15 cellular contexts compared by ENCODE assay signal in genomic region chr16:67460168-67460567, GRCh38. TPM values are rescaled to one million over a fixed set of nuclear protein-coding genes. Genes with fewer than 3 reads are reported as not detected.
DNase-seq lines count a peak whose midpoint lies in the region; ATAC-seq, FAIRE-seq and TF ChIP-seq lines count a peak whose summit lies in the region.
"Had no signal": no experiment of that assay in that cellular context is flagged by ENCODE, and none has a peak within 500 bp of the region (broad histone marks: within the 10 kb centered on the region; RNA-seq: fewer than 3 reads in every experiment).

No MANE protein-coding gene starts in this region.

- no peaks in the 10 kb centered on the region for H3K27me3 Mint-ChIP-seq in CD4-positive, alpha-beta T cell
- H3K27me3 Mint-ChIP-seq: IgD-negative memory B cell, memory B cell had no signal

- H3K27ac Mint-ChIP-seq in CD4-positive, alpha-beta T cell, result no peak overlapping the region
- H3K27ac Mint-ChIP-seq: activated T-helper 2 cell treated with anti-CD3 and anti-CD28 coated beads, Interferon-gamma antibody, Interleukin-2, Interleukin-4, amounts not matched to agents 10 μg/mL and 5 μg/mL and 100 μg/mL, durations not matched to agents 14 hours and 24 hours and 36 hours; memory B cell had no signal

- no peak overlapping the region for H3K9ac ChIP-seq in GM23248

- ATAC-seq in Right ventricle myocardium superior (ENCODE audit: poor library complexity) (peak; percentile 25), pancreas (no peak)
- ATAC-seq in CD4-positive, alpha-beta T cell (ENCODE audit: poor library complexity), result no peak

- CTCF ChIA-PET in CD4-positive, alpha-beta T cell (lab: Charles Lee), result no interaction called here

- no peaks in the 10 kb centered on the region for H3K27me3 ChIP-seq in cardiac muscle cell
- no peaks in the 10 kb centered on the region for H3K27me3 ChIP-seq in pancreas
- no peaks in the 10 kb centered on the region for H3K27me3 ChIP-seq in CD4-positive, alpha-beta T cell (ENCODE audit: control insufficient read depth, insufficient read depth, low read length)
- H3K27me3 ChIP-seq in GM23248 (replicated peaks; ENCODE audit: insufficient read depth), result no peaks in the 10 kb centered on the region

- peaks cover 35% of the 10 kb centered on the region for H3K4me1 Mint-ChIP-seq in CD4-positive, alpha-beta T cell (ENCODE audit: low read depth)

- H4K20me1 ChIP-seq in GM23248 (ENCODE audit: insufficient read depth), result peaks cover 10% of the 10 kb centered on the region; the same call in 1 of the 2 replicates

- H3K4me3 Mint-ChIP-seq in CD4-positive, alpha-beta T cell, result no peak overlapping the region
- H3K4me3 Mint-ChIP-seq: IgD-negative memory B cell, memory B cell had no signal

- H3K36me3 Mint-ChIP-seq in CD4-positive, alpha-beta T cell (ENCODE audit: low read depth), result peaks cover 9% of the 10 kb centered on the region

- peak overlapping the region; percentile 76 for H3K27ac ChIP-seq in cardiac muscle cell
- H3K27ac ChIP-seq in pancreas, result peak overlapping the region; percentile 90 to 97 (median 93)
- no peak overlapping the region for H3K27ac ChIP-seq in CD4-positive, alpha-beta T cell (ENCODE audit: low read depth, low read length)
- H3K27ac ChIP-seq in GM23248, result no peak overlapping the region

- intact Hi-C loops in Right ventricle myocardium superior (cut with DNase I), result no loop called here
- intact Hi-C loops in cardiac septum (cut with DNase I), result loop anchor here (10.0 kb wide), 1 partner anchor 85 kb away; no protein-coding TSS in a partner anchor
- intact Hi-C loops in pancreas (cut with DNase I), result no loop called here
- intact Hi-C loops in CD4-positive, alpha-beta T cell (cut with DNase I, micrococcal nuclease), result loop anchor here in 1 of 2 experiments (10.0 kb wide), 1 partner anchor 195 kb away; no protein-coding TSS in a partner anchor

- peaks cover 10% of the 10 kb centered on the region for H3F3A ChIP-seq in GM23248 (ENCODE audit: insufficient read depth)

- 73 to 78% methylated on average over 5 of the region's 5 CpGs for WGBS in pancreas, 2 donors
- 52 to 62% methylated on average over 5 of the region's 5 CpGs for WGBS in GM23248 (ENCODE audit: low coverage in 1 of 2, low lambda C conversion rate in 2 of 2, missing lambda C conversion rate in 2 of 2), 2 experiments

- no peaks in the 10 kb centered on the region for H3K9me2 ChIP-seq in GM23248 (ENCODE audit: insufficient read depth)

- H3K4me3 ChIP-seq in cardiac muscle cell (no peak overlapping the region), pancreas (no peak overlapping the region), GM23248 (no peak overlapping the region)

- H3K9me3 Mint-ChIP-seq in CD4-positive, alpha-beta T cell, result no peaks in the 10 kb centered on the region
- H3K9me3 Mint-ChIP-seq: activated T-helper 2 cell treated with anti-CD3 and anti-CD28 coated beads, Interferon-gamma antibody, Interleukin-2, Interleukin-4, amounts not matched to agents 10 μg/mL and 5 μg/mL and 100 μg/mL, durations not matched to agents 14 hours and 24 hours and 36 hours; IgD-negative memory B cell; memory B cell had no signal

- no peak for FAIRE-seq in pancreas (lab: Jason Lieb, UNC)

- peak; percentile 64 for DNase-seq in Right ventricle myocardium superior
- DNase-seq in cardiac septum (ENCODE audit: low spot score), result no peak
- no peak for DNase-seq in cardiac muscle cell (ENCODE audit: low read depth in 1 of 2, low spot score in 1 of 2)
- DNase-seq in pancreas, result no peak
- DNase-seq in CD4-positive, alpha-beta T cell, result no peak
- no peak for DNase-seq in 8988T
- DNase-seq in putamen (ENCODE audit: low spot score), result no peak
- no peak for DNase-seq in GM23248
- DNase-seq: activated CD4-positive, alpha-beta T cell treated with anti-CD3 and anti-CD28 coated beads, Interleukin-2, amount 50 U/mL, for 1 hour had no signal

- no peak for TF ChIP-seq CTCF in cardiac muscle cell (IDR thresholded peaks at IDR 0.05; ENCODE audit: low read depth, low read length)
- no peak for TF ChIP-seq CTCF in pancreas (IDR thresholded peaks at IDR 0.05)
- no peak for TF ChIP-seq CTCF in CD4-positive, alpha-beta T cell (IDR thresholded peaks at IDR 0.05)

- in situ Hi-C loops in GM23248 (cut with MboI), result no loop called here

- no peaks in the 10 kb centered on the region for H3K9me3 ChIP-seq in cardiac muscle cell (ENCODE audit: low read depth)
- H3K9me3 ChIP-seq in pancreas, result no peaks in the 10 kb centered on the region
- H3K9me3 ChIP-seq in CD4-positive, alpha-beta T cell (ENCODE audit: control insufficient read depth, low read length), result no peaks in the 10 kb centered on the region
- no peaks in the 10 kb centered on the region for H3K9me3 ChIP-seq in GM23248 (ENCODE audit: low read depth)

- H3K36me3 ChIP-seq in cardiac muscle cell, result no peaks in the 10 kb centered on the region
- H3K36me3 ChIP-seq in pancreas, result no peaks in the 10 kb centered on the region
- no peaks in the 10 kb centered on the region for H3K36me3 ChIP-seq in GM23248 (ENCODE audit: low read depth)

- H2AFZ ChIP-seq in GM23248, result no peak overlapping the region

- no peak overlapping the region for H3K4me2 ChIP-seq in GM23248 (ENCODE audit: unreplicated experiment)

- POLR2A ChIA-PET in CD4-positive, alpha-beta T cell (lab: Charles Lee), result no interaction called here

- peaks cover 85% of the 10 kb centered on the region for H3K79me2 ChIP-seq in GM23248 (ENCODE audit: insufficient read depth)

- H3K4me1 ChIP-seq in cardiac muscle cell (ENCODE audit: low read depth) (peaks cover 20% of the 10 kb centered on the region), pancreas (peaks cover 57 to 73% (median 66%) of the 10 kb centered on the region in 3 donors), GM23248 (ENCODE audit: insufficient read depth) (peaks cover 41% of the 10 kb centered on the region)

RNA-seq across cellular contexts. Expression of gene ATP6V0D1, which starts 20.8 kb away (rescaled TPM):
- total RNA-seq in Right ventricle myocardium superior (59.9 TPM), cardiac septum (58.8 TPM), cardiac muscle cell (74.5 and 140 TPM in 2 replicates), pancreas (10 to 100 TPM; 22.8 to 47.7 (median 32.3) TPM)
- polyA plus RNA-seq in cardiac muscle cell (139 and 203 TPM in 2 replicates), pancreas (10 to 100 TPM; 17.4 to 54.0 TPM), GM23248 (2016; fragmentation: Nextera tagmentation; extraction: Ambion mirVana) (135 and 140 TPM in 2 replicates)
- 10 to 100 TPM; 39.4 to 41.7 TPM for total RNA-seq in CD4-positive, alpha-beta T cell
- 112 and 166 TPM in 2 replicates for total RNA-seq in GM23248 (2014; rRNA removed; shearing (Covaris generic))

RNA-seq across cellular contexts. Expression of gene AGRP, which starts 23.2 kb away (rescaled TPM):
- total RNA-seq in Right ventricle myocardium superior, result not detected
- total RNA-seq in cardiac septum, result not detected
- total RNA-seq in cardiac muscle cell, result not detected in 2 replicates
- 0.71 TPM in 1 of 2 replicates, not detected in the other for polyA plus RNA-seq in cardiac muscle cell
- total RNA-seq in pancreas, result not detected
- under 1 TPM in 1 of 2 donors, not detected in 1; 0.23 TPM for polyA plus RNA-seq in pancreas
- not detected for total RNA-seq in CD4-positive, alpha-beta T cell
- not detected in 2 replicates for total RNA-seq in GM23248 (2014; rRNA removed; shearing (Covaris generic))
- polyA plus RNA-seq in GM23248 (2016; fragmentation: Nextera tagmentation; extraction: Ambion mirVana), result not detected in 2 replicates
- total RNA-seq: activated T-helper 2 cell treated with anti-CD3 and anti-CD28 coated beads, Interferon-gamma antibody, Interleukin-2, Interleukin-4, amounts not matched to agents 10 μg/mL and 5 μg/mL and 100 μg/mL, durations not matched to agents 14 hours and 24 hours and 36 hours; NCI-H460; subcutaneous adipose tissue; T-helper 1 cell treated with Interleukin-12 subunit alpha and Interleukin-12 subunit beta and Interleukin-4 antibody, amounts not matched to agents 30 ng/mL and 1 ng/mL, for 36 hours had no signal
- polyA plus RNA-seq: IgD-negative memory B cell had no signal

RNA-seq across cellular contexts. Expression of gene HSD11B2, which starts 29.2 kb away (rescaled TPM):
- total RNA-seq in Right ventricle myocardium superior, result 0.89 TPM
- 0.27 TPM for total RNA-seq in cardiac septum
- total RNA-seq in cardiac muscle cell, result 0.28 and 0.36 TPM in 2 replicates
- polyA plus RNA-seq in cardiac muscle cell, result 0.26 and 0.84 TPM in 2 replicates
- total RNA-seq in pancreas, result 1 to 10 TPM; 1.4 to 6.8 (median 5.0) TPM
- 10 to 100 TPM in 1 of 2 donors, 1 to 10 TPM in 1; 7.7 to 11.3 TPM for polyA plus RNA-seq in pancreas
- not detected for total RNA-seq in CD4-positive, alpha-beta T cell
- not detected in 2 replicates for total RNA-seq in GM23248 (2014; rRNA removed; shearing (Covaris generic))
- 0.19 and 0.36 TPM in 2 replicates for polyA plus RNA-seq in GM23248 (2016; fragmentation: Nextera tagmentation; extraction: Ambion mirVana)
- total RNA-seq: T-helper 1 cell treated with Interleukin-12 subunit alpha and Interleukin-12 subunit beta and Interleukin-4 antibody, amounts not matched to agents 30 ng/mL and 1 ng/mL, for 36 hours had no signal
- polyA plus RNA-seq: IgD-negative memory B cell had no signal

RNA-seq across cellular contexts. Expression of gene ZDHHC1, which starts 43.9 kb away (rescaled TPM):
- 3.4 TPM for total RNA-seq in Right ventricle myocardium superior
- 4.6 TPM for total RNA-seq in cardiac septum
- 17.4 and 18.7 TPM in 2 replicates for total RNA-seq in cardiac muscle cell
- polyA plus RNA-seq in cardiac muscle cell, result 19.1 and 22.4 TPM in 2 replicates
- 10 to 100 TPM in 2 of 6 donors, 1 to 10 TPM in 4; 8.1 to 11.3 (median 9.7) TPM for total RNA-seq in pancreas
- polyA plus RNA-seq in pancreas, result 10 to 100 TPM; 11.2 to 15.2 TPM
- under 1 TPM in 1 of 2 experiments, not detected in 1; 0.22 TPM for total RNA-seq in CD4-positive, alpha-beta T cell
- 9.6 and 10.9 TPM in 2 replicates for total RNA-seq in GM23248 (2014; rRNA removed; shearing (Covaris generic))
- polyA plus RNA-seq in GM23248 (2016; fragmentation: Nextera tagmentation; extraction: Ambion mirVana), result 9.2 and 9.6 TPM in 2 replicates

Comparison
In these comparisons a context has a peak if more than half of its experiments do, and no peak if none do; other contexts are left out.
1. H3K27ac ChIP-seq: peak in cardiac muscle cell (single experiment) and pancreas (4 of 4); none in CD4-positive, alpha-beta T cell (single experiment) and GM23248 (single experiment).